18 cellular contexts compared by ENCODE assay signal in genomic region chr12:19453961-19454360, GRCh38.
"Had no signal": no experiment of that assay in that cellular context is flagged by ENCODE, and none has a peak within 500 bp of the region (broad histone marks: within the 10 kb centered on the region; RNA-seq: fewer than 3 reads in every experiment).

No MANE protein-coding gene starts in this region.

- H3K27ac Mint-ChIP-seq: activated CD4-positive, alpha-beta memory T cell treated with anti-CD3 and anti-CD28 coated beads for 36 hours; activated T-helper 2 cell treated with anti-CD3 and anti-CD28 coated beads, Interferon-gamma antibody, Interleukin-2, Interleukin-4, amounts not matched to agents 10 μg/mL and 5 μg/mL and 100 μg/mL, durations not matched to agents 14 hours and 24 hours and 36 hours had no signal

- FAIRE-seq: islet of Langerhans, pancreas, urothelium cell line had no signal

- H3K27ac ChIP-seq: esophagus muscularis mucosa, foreskin keratinocyte, pancreas, stomach, thoracic aorta had no signal

- H3K9me3 Mint-ChIP-seq: activated CD4-positive, alpha-beta memory T cell treated with anti-CD3 and anti-CD28 coated beads for 36 hours; activated naive CD4-positive, alpha-beta T cell treated with anti-CD3 and anti-CD28 coated beads, Interleukin-2, amount 50 U/mL, for 72 hours; activated T-helper 2 cell treated with anti-CD3 and anti-CD28 coated beads, Interferon-gamma antibody, Interleukin-2, Interleukin-4, amounts not matched to agents 10 μg/mL and 5 μg/mL and 100 μg/mL, durations not matched to agents 14 hours and 24 hours and 36 hours had no signal

- H3K4me3 ChIP-seq: esophagus muscularis mucosa, pancreas, stomach, thoracic aorta had no signal

- DNase-seq: activated CD4-positive, alpha-beta memory T cell treated with anti-CD3 and anti-CD28 coated beads for 36 hours; activated CD4-positive, alpha-beta T cell treated with anti-CD3 and anti-CD28 coated beads for 1 hour; activated CD8-positive, alpha-beta memory T cell treated with anti-CD3 and anti-CD28 coated beads, Interleukin-2, amount 50 U/mL, for 4 hours; anterior cingulate cortex; dermis blood vessel endothelial cell; foreskin keratinocyte; head of caudate nucleus; pancreas; stimulated activated CD4-positive, alpha-beta T cell treated with anti-CD3 and anti-CD28 coated beads, Interleukin-15, amount 100 ng/mL, for 24 hours; stimulated activated CD4-positive, alpha-beta T cell treated with anti-CD3 and anti-CD28 coated beads, Interleukin-4, amount 100 ng/mL, for 4 hours; stomach; T-helper 9 cell had no signal

- ATAC-seq: activated naive CD4-positive, alpha-beta T cell treated with anti-CD3 and anti-CD28 coated beads, Interleukin-2, amount 50 U/mL, for 72 hours; foreskin keratinocyte; pancreas had no signal

- H3K4me3 Mint-ChIP-seq: activated CD4-positive, alpha-beta memory T cell treated with anti-CD3 and anti-CD28 coated beads for 36 hours had no signal

- H3K9me3 ChIP-seq: esophagus muscularis mucosa, pancreas, stomach, thoracic aorta had no signal

- H3K27me3 ChIP-seq: esophagus muscularis mucosa, foreskin keratinocyte, pancreas, stomach had no signal

- H3K36me3 ChIP-seq: pancreas, stomach, thoracic aorta had no signal

- H3K4me1 ChIP-seq: pancreas had no signal

- H3K27me3 Mint-ChIP-seq: activated CD4-positive, alpha-beta memory T cell treated with anti-CD3 and anti-CD28 coated beads for 36 hours had no signal
